In the genomic region with DNA sequence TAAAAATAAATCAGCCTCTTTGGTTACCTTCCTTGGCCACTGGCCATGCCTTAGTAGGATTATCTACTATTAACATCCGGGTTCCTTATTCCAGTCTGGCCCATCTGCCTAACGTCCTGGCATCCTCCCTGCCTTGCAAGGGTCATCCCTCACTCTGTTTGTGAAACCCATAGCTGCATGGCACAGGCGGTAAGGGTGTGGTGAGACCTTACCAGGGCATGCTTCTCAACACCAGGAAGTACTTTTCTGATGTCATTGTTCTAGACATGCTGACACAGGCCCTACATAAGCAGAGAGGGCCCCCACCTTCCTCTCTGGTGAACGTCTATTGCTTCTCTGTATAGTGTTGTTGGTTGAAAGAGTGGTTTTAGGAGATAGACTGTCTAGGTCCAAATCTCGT, we compare ENCODE assay signal across 19 cellular contexts.
A peak's percentile ranks its signal among the peaks of the same experiment; 100 is the strongest.
DNase-seq lines count a peak whose midpoint lies in the region; ATAC-seq, FAIRE-seq and TF ChIP-seq lines count a peak whose summit lies in the region.
"Had no signal": no experiment of that assay in that cellular context is flagged by ENCODE, and none has a peak within 500 bp of the region (broad histone marks: within the 10 kb centered on the region; RNA-seq: fewer than 3 reads in every experiment).

No MANE protein-coding gene starts in this region.

- FAIRE-seq in D721Med (lab: Jason Lieb, UNC) = no peak
- FAIRE-seq: A549, K562 had no signal

- ATAC-seq in HG03457 (IDR thresholded peaks at IDR 0.05; ENCODE audit: unreplicated experiment) = no peak
- ATAC-seq: A549, K562 had no signal

- peak; percentile 4 for DNase-seq in CMK (ENCODE audit: low read depth)
- DNase-seq in HPDE6-E6E7 (ENCODE audit: extremely low spot score) = peak; percentile 55
- DNase-seq in epithelial cell of prostate (ENCODE audit: low read depth, low spot score) = peak; percentile 93
- DNase-seq in mucosa of gallbladder (ENCODE audit: low spot score) = peak; percentile 20
- DNase-seq in D721Med (ENCODE audit: insufficient read length, low spot score) = no peak
- no peak for DNase-seq in kidney glomerular epithelial cell (lab: John Stamatoyannopoulos, UW)
- no peak for DNase-seq in T-helper 2 cell treated with Interferon-gamma antibody and Interleukin-4, amounts not matched to agents 5 μg/mL and 100 μg/mL, for 36 hours (ENCODE audit: low spot score)
- DNase-seq: BE2C, DMS 273 treated with DMSO at 0.1 percent for 48 hours, GDM1, MM.1S, NCI-H1048, NCI-H1436, NCI-H1930, NCI-H69, Peyer's patch had no signal

- H3K27ac ChIP-seq in epithelial cell of prostate = peak overlapping the region; percentile 85
- H3K27ac ChIP-seq: A549, Peyer's patch had no signal

- no peaks in the 10 kb centered on the region for H3K9me3 Mint-ChIP-seq in T-helper 2 cell treated with Interferon-gamma antibody and Interleukin-4, amounts not matched to agents 5 μg/mL and 100 μg/mL, for 36 hours

- H3K27me3 Mint-ChIP-seq in T-helper 2 cell treated with Interferon-gamma antibody and Interleukin-4, amounts not matched to agents 5 μg/mL and 100 μg/mL, for 36 hours (ENCODE audit: low read depth) = no peaks in the 10 kb centered on the region

- H3K4me1 Mint-ChIP-seq in T-helper 2 cell treated with Interferon-gamma antibody and Interleukin-4, amounts not matched to agents 5 μg/mL and 100 μg/mL, for 36 hours (ENCODE audit: low read depth) = no peaks in the 10 kb centered on the region

- H3K27ac Mint-ChIP-seq in T-helper 2 cell treated with Interferon-gamma antibody and Interleukin-4, amounts not matched to agents 5 μg/mL and 100 μg/mL, for 36 hours = no peak overlapping the region

- TF ChIP-seq CTCF in D721Med (IDR thresholded peaks at IDR 0.05; ENCODE audit: insufficient read depth, missing control alignments) = no peak

- no peak overlapping the region for H3K4me3 Mint-ChIP-seq in T-helper 2 cell treated with Interferon-gamma antibody and Interleukin-4, amounts not matched to agents 5 μg/mL and 100 μg/mL, for 36 hours

- H3K36me3 Mint-ChIP-seq in T-helper 2 cell treated with Interferon-gamma antibody and Interleukin-4, amounts not matched to agents 5 μg/mL and 100 μg/mL, for 36 hours (ENCODE audit: low read depth) = no peaks in the 10 kb centered on the region

Comparison
In these comparisons a context has a peak if more than half of its experiments do, and no peak if none do; other contexts are left out.
1. DNase-seq: peak in CMK (single experiment), HPDE6-E6E7 (single experiment), epithelial cell of prostate (single experiment) and mucosa of gallbladder (single experiment); none in D721Med (single experiment), kidney glomerular epithelial cell (single experiment) and T-helper 2 cell treated with Interferon-gamma antibody and Interleukin-4, amounts not matched to agents 5 μg/mL and 100 μg/mL, for 36 hours (single experiment).